ENCODE assay signal across 1 cellular context in genomic region chr19:6076675-6077463, GRCh38.
TF ChIP-seq lines count a peak whose summit lies in the region.

No MANE protein-coding gene starts in this region.

TF ChIP-seq in SK-N-SH, 30 proteins besides CTCF, POLR2A, EP300 and RAD21 (continued from another document):
- TF ChIP-seq MAX (IDR thresholded peaks at IDR 0.05; ENCODE audit: low read depth) (peak; percentile 58; the same call in 1 of the 2 replicates), GATA2 (CRISPR knock-in tag; IDR thresholded peaks at IDR 0.05) (no peak), ELF1 (IDR thresholded peaks at IDR 0.05) (no peak), RCOR1 (IDR thresholded peaks at IDR 0.05; ENCODE audit: low read length) (no peak), JUND (IDR thresholded peaks at IDR 0.05) (peak; percentile 82), POLR2AphosphoS5 (IDR thresholded peaks at IDR 0.05; ENCODE audit: low read depth, low read length) (peak; percentile 38; the same call in 1 of the 2 replicates), TEAD4 (IDR thresholded peaks at IDR 0.05; ENCODE audit: borderline replicate concordance, insufficient read depth) (peak; percentile 50; the same call in 1 of the 2 replicates), TAF1 (IDR thresholded peaks at IDR 0.05; ENCODE audit: borderline replicate concordance, low read depth, low read length) (no peak), REST (IDR thresholded peaks at IDR 0.05; ENCODE audit: low read depth, low read length) (no peak), NFIC (IDR thresholded peaks at IDR 0.05; ENCODE audit: borderline replicate concordance) (peak; percentile 53; the same call in 1 of the 2 replicates), YY1 (IDR thresholded peaks at IDR 0.05; ENCODE audit: low read depth) (no peak), RFX5 (IDR thresholded peaks at IDR 0.05; ENCODE audit: low read length) (no peak), TCF12 (IDR thresholded peaks at IDR 0.05) (peak; percentile 64), CHD2 (IDR thresholded peaks at IDR 0.05; ENCODE audit: low read length, partially characterized antibody) (no peak), PBX3 (IDR thresholded peaks at IDR 0.05) (peak; percentile 48; the same call in 1 of the 2 replicates)
TF ChIP-seq in SK-N-SH: peak in this region for 8.
